In the genomic region with DNA sequence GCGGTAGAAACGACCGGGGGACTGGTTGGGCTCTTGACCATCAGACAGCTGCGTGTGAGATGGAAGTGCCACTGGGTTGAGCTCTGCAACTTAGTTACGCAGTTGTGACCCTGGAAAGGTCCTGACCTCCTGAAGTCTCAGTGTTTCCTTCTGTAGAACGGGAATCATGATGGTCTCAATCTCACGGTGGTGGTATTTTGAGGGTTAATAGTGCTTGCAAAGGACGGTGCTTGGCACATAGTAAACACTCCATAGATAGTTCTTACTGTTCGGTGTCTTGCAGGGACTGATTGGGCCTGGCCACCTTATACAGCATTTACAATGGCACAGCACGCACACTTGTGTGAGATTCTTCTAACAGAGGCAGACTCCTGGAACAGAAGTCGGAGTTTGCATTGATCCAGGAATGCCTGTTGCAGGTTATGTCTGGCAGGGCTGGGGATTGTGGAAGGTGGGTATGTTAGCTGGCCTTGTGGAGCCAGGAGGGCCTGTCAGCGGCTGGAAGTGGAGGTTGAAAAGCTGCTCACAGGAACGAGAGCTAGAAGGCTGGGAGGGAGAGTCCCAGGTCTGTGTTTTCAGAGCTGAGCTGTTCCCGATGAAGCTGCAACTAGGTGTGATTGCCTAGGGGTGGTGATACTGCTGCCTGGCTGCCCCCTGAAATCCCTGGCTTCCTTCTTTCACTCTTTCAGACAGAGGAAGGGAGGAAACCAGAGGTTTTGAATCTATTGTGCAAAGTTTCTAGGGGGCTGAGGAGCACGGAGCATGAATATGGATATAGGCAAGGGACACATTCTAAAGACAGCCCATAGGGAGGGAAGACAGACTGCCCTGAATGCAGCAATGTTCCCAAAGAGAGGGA, we compare ENCODE assay signal across 8 cellular contexts. TPM values are rescaled to one million over a fixed set of nuclear protein-coding genes. Genes with fewer than 3 reads are reported as not detected.
A peak's percentile ranks its signal among the peaks of the same experiment; 100 is the strongest.
DNase-seq lines count a peak whose midpoint lies in the region; ATAC-seq and TF ChIP-seq lines count a peak whose summit lies in the region.

No MANE protein-coding gene starts in this region.

- H3K4me1 ChIP-seq in Loucy (ENCODE audit: insufficient read depth, low read length, poor library complexity, severe bottlenecking) (peaks cover 35% of the 10 kb centered on the region), iPS DF 6.9 (ENCODE audit: control insufficient read depth, insufficient read depth, low read length) (peaks cover 2% of the 10 kb centered on the region), gastrocnemius medialis (peaks cover 7 to 15% of the 10 kb centered on the region in 2 donors)

- no peak overlapping the region for H3K27ac ChIP-seq in iPS DF 6.9 (ENCODE audit: low read length)
- H3K27ac ChIP-seq in gastrocnemius medialis = peak overlapping the region; percentile 87 to 92 (median 90)

- no peaks in the 10 kb centered on the region for H3F3A ChIP-seq in Loucy (ENCODE audit: low read depth)

- no peaks in the 10 kb centered on the region for H3K9me2 ChIP-seq in Loucy (replicated peaks; ENCODE audit: low read depth, low read length)

- H3K9me3 ChIP-seq in Loucy (ENCODE audit: insufficient read depth, low read depth, low read length) (no peaks in the 10 kb centered on the region), iPS DF 6.9 (ENCODE audit: control insufficient read depth, insufficient read depth, low read length) (no peaks in the 10 kb centered on the region), gastrocnemius medialis (no peaks in the 10 kb centered on the region)

- peaks cover 40% of the 10 kb centered on the region for H3K79me2 ChIP-seq in Loucy (ENCODE audit: insufficient read depth, low read length)

- peak overlapping the region; percentile 74 for H3K9ac ChIP-seq in Loucy (ENCODE audit: low read depth, low read length, poor library complexity, severe bottlenecking)

- no peak for TF ChIP-seq POLR2A in gastrocnemius medialis (IDR thresholded peaks at IDR 0.05)

- no peaks in the 10 kb centered on the region for H3K27me3 ChIP-seq in BJ (ENCODE audit: control insufficient read depth, insufficient read depth, low read length)
- peaks cover 4% of the 10 kb centered on the region for H3K27me3 ChIP-seq in Loucy (ENCODE audit: insufficient read depth, low read length, poor library complexity, severe bottlenecking)
- H3K27me3 ChIP-seq in iPS DF 6.9 (ENCODE audit: control insufficient read depth, insufficient read depth, low read length) = no peaks in the 10 kb centered on the region
- H3K27me3 ChIP-seq in gastrocnemius medialis = no peaks in the 10 kb centered on the region

- H3K36me3 ChIP-seq in BJ (ENCODE audit: control insufficient read depth, insufficient read depth, low read length) (no peaks in the 10 kb centered on the region), Loucy (ENCODE audit: insufficient read depth, low read length) (no peaks in the 10 kb centered on the region), iPS DF 6.9 (ENCODE audit: control insufficient read depth, insufficient read depth, low read length) (no peaks in the 10 kb centered on the region), gastrocnemius medialis (no peaks in the 10 kb centered on the region)

- intact Hi-C loops in gastrocnemius medialis (cut with DNase I; ENCODE audit: low total_unique reads) = loop anchor here (2.0 kb wide), 1 partner anchor 1225 kb away; no protein-coding TSS in a partner anchor
- intact Hi-C loops in posterior vena cava (cut with DNase I) = no loop called here

- peak overlapping the region; percentile 90 for H3K4me3 ChIP-seq in BJ (ENCODE audit: low read depth, low read length)
- peak overlapping the region; percentile 83 for H3K4me3 ChIP-seq in Loucy (ENCODE audit: low read length, poor library complexity, severe bottlenecking)
- peak overlapping the region; percentile 98; the same call in 1 of the 2 replicates for H3K4me3 ChIP-seq in iPS DF 6.9 (ENCODE audit: low read length)
- H3K4me3 ChIP-seq in gastrocnemius medialis = peak overlapping the region; percentile 73 to 85 (median 79)

- H4K20me1 ChIP-seq in Loucy (ENCODE audit: insufficient read depth, low read length, poor library complexity, severe bottlenecking) = peaks cover 37% of the 10 kb centered on the region

- peak overlapping the region; percentile 84 for H3K4me2 ChIP-seq in Loucy (ENCODE audit: low read depth, low read length, poor library complexity, severe bottlenecking)

- peak overlapping the region; percentile 93 for H2AFZ ChIP-seq in Loucy (ENCODE audit: low read length)

- TF ChIP-seq CTCF in BJ (IDR thresholded peaks at IDR 0.05; ENCODE audit: insufficient read depth, low read depth, low read length) = no peak
- no peak for TF ChIP-seq CTCF in Loucy (conservative IDR thresholded peaks at IDR 0.05; ENCODE audit: low read length)
- TF ChIP-seq CTCF in gastrocnemius medialis (IDR thresholded peaks at IDR 0.05 in 4 of 5, conservative IDR thresholded peaks at IDR 0.05 in 1 of 5) = no peak

- ATAC-seq in GM19324 (IDR thresholded peaks at IDR 0.05; ENCODE audit: low FRiP score, unreplicated experiment) (peak; percentile 1), gastrocnemius medialis (peak; percentile 2 to 7), GM19467 (IDR thresholded peaks at IDR 0.05; ENCODE audit: unreplicated experiment) (no peak)

- no CpG with 5 or more reads among the region's 15 CpGs for WGBS in iPS DF 6.9 (ENCODE audit: insufficient coverage, insufficient read length)

- no peak for DNase-seq in BJ (ENCODE audit: low read depth)
- peak; percentile 24 for DNase-seq in amniotic epithelial cell (ENCODE audit: low read depth)
- no peak for DNase-seq in iPS DF 6.9 (ENCODE audit: low read depth, low spot score)
- peak in 1 of 2 donors; percentile 4 for DNase-seq in gastrocnemius medialis
- no peak for DNase-seq in posterior vena cava (ENCODE audit: low spot score)

- in situ Hi-C loops in gastrocnemius medialis (cut with MboI; ENCODE audit: low sequenced_read_pairs in 4 of 4) = no loop called here

- POLR2A ChIA-PET in BJ (lab: Charles Lee) = interaction anchor here (0.5 to 1.0 kb wide), 7 partner anchors 16 to 338 kb away, joined by 3 to 8 read pairs (median 4); no protein-coding TSS in a partner anchor

- CTCF ChIA-PET in BJ (lab: Yijun Ruan, JAX) = interaction anchor here (0.8 to 1.2 kb wide), 4 partner anchors 65 to 94 kb away, joined by 3 to 6 read pairs (median 4); no protein-coding TSS in a partner anchor

RNA-seq across cellular contexts. Expression of a gene that starts 1.0 kb away (rescaled TPM):
- polyA plus RNA-seq in BJ (2011; rRNA removed) = 290 and 475 TPM in 2 replicates
- 41.1 and 59.6 TPM in 2 replicates for polyA minus RNA-seq in BJ (2011; rRNA and poly(A)+ RNA removed)
- total RNA-seq in gastrocnemius medialis (100 to 1,000 TPM in 1 of 4 donors, 10 to 100 TPM in 3; 44.9 to 130 (median 58.5) TPM), posterior vena cava (100 to 1,000 TPM; 132 to 212 TPM)

RNA-seq across cellular contexts. Expression of a gene that starts 49.4 kb away (rescaled TPM):
- not detected in 2 replicates for polyA plus RNA-seq in BJ (2011; rRNA removed)
- polyA minus RNA-seq in BJ (2011; rRNA and poly(A)+ RNA removed) = not detected in 2 replicates
- total RNA-seq in gastrocnemius medialis (not detected), posterior vena cava (not detected)
